In genomic region chr7:129434846-129435318, GRCh38 we compare ENCODE assay signal across 8 cellular contexts. TPM values are rescaled to one million over a fixed set of nuclear protein-coding genes. Genes with fewer than 3 reads are reported as not detected.
DNase-seq lines count a peak whose midpoint lies in the region; TF ChIP-seq lines count a peak whose summit lies in the region.

No MANE protein-coding gene starts in this region.

- peak overlapping the region; percentile 96 for H2AFZ ChIP-seq in smooth muscle cell (ENCODE audit: low read depth)

- DNase-seq in G401 (ENCODE audit: low spot score) (peak; percentile 52), MG63 (peak; percentile 3), amniotic epithelial cell (ENCODE audit: low read depth) (peak; percentile 6), smooth muscle cell (lab: John Stamatoyannopoulos, UW; ENCODE audit: unreplicated experiment) (peak; percentile 14), epidermal melanocyte (ENCODE audit: insufficient read length, low spot score) (no peak), DMS153 treated with DMSO at 0.1 percent for 48 hours (lab: John Stamatoyannopoulos, UW; ENCODE audit: unreplicated experiment) (no peak), DMS114 treated with DMSO at 0.1 percent for 48 hours (lab: John Stamatoyannopoulos, UW; ENCODE audit: unreplicated experiment) (no peak)

- H3F3A ChIP-seq in smooth muscle cell (ENCODE audit: low read depth), result no peaks in the 10 kb centered on the region

- H4K20me1 ChIP-seq in smooth muscle cell (ENCODE audit: low read depth), result no peaks in the 10 kb centered on the region

- H3K27ac ChIP-seq in iPS-18a (ENCODE audit: low read length) (no peak overlapping the region), smooth muscle cell (ENCODE audit: low read depth) (no peak overlapping the region)

- in situ Hi-C loops in G401 (cut with HindIII; ENCODE audit: low sequenced_read_pairs), result no loop called here

- H3K9ac ChIP-seq in iPS-18a (ENCODE audit: low read length), result peak overlapping the region; percentile 68
- H3K9ac ChIP-seq in smooth muscle cell (ENCODE audit: low read depth), result peak overlapping the region; percentile 48

- H3K4me1 ChIP-seq in iPS-18a (ENCODE audit: control insufficient read depth, low read depth, low read length), result no peaks in the 10 kb centered on the region
- H3K4me1 ChIP-seq in smooth muscle cell (ENCODE audit: low read depth), result peaks cover 6% of the 10 kb centered on the region

- peak overlapping the region; percentile 100 for H3K4me2 ChIP-seq in smooth muscle cell

- H3K27me3 ChIP-seq in MG63 (no peaks in the 10 kb centered on the region), iPS-18a (ENCODE audit: control insufficient read depth, insufficient read depth, low read length) (peaks cover 21% of the 10 kb centered on the region), smooth muscle cell (ENCODE audit: low read depth) (peaks cover 24% of the 10 kb centered on the region)

- H3K4me3 ChIP-seq in MG63 (peak overlapping the region; percentile 61), iPS-18a (ENCODE audit: low read length) (peak overlapping the region; percentile 86), smooth muscle cell (peak overlapping the region; percentile 77)

- H3K36me3 ChIP-seq in MG63 (no peaks in the 10 kb centered on the region), iPS-18a (ENCODE audit: control insufficient read depth, low read depth, low read length) (no peaks in the 10 kb centered on the region), smooth muscle cell (ENCODE audit: low read depth) (no peaks in the 10 kb centered on the region)

- H3K79me2 ChIP-seq in smooth muscle cell (ENCODE audit: low read depth), result no peaks in the 10 kb centered on the region

- no peaks in the 10 kb centered on the region for H3K9me3 ChIP-seq in MG63
- H3K9me3 ChIP-seq in iPS-18a (ENCODE audit: control insufficient read depth, low read depth, low read length), result no peaks in the 10 kb centered on the region
- H3K9me3 ChIP-seq in smooth muscle cell (replicated peaks; ENCODE audit: low read depth), result no peaks in the 10 kb centered on the region

- WGBS in smooth muscle cell (ENCODE audit: low lambda C conversion rate), result under 1% methylated on average over 25 of the region's 25 CpGs

- TF ChIP-seq CTCF in smooth muscle cell (IDR thresholded peaks at IDR 0.05; ENCODE audit: borderline replicate concordance, insufficient read depth, poor library complexity, severe bottlenecking), result no peak

RNA-seq across cellular contexts. Expression of gene STRIP2, which starts 0.7 kb away (rescaled TPM):
- total RNA-seq in G401 (2014; rRNA removed; shearing (Covaris generic)), result 22.8 and 24.8 TPM in 2 replicates
- total RNA-seq in MG63 (2014; rRNA removed; shearing (Covaris generic); ENCODE audit: low replicate concordance), result 1.3 and 2.3 TPM in 2 replicates
- 1.6 and 6.9 TPM in 2 replicates for total RNA-seq in smooth muscle cell
- 0.39 and 0.57 TPM in 2 replicates for polyA plus RNA-seq in smooth muscle cell

Comparison
In these comparisons a context has a peak if more than half of its experiments do, and no peak if none do; other contexts are left out.
1. DNase-seq: peak in G401 (single experiment), MG63 (single experiment), amniotic epithelial cell (single experiment) and smooth muscle cell (single experiment); none in epidermal melanocyte (single experiment), DMS153 treated with DMSO at 0.1 percent for 48 hours (single experiment) and DMS114 treated with DMSO at 0.1 percent for 48 hours (single experiment).
2. Peak in every context shown above with its lines, with median percentiles within 50 percentile points of each other: H3K4me3 ChIP-seq.